In the genomic region with DNA sequence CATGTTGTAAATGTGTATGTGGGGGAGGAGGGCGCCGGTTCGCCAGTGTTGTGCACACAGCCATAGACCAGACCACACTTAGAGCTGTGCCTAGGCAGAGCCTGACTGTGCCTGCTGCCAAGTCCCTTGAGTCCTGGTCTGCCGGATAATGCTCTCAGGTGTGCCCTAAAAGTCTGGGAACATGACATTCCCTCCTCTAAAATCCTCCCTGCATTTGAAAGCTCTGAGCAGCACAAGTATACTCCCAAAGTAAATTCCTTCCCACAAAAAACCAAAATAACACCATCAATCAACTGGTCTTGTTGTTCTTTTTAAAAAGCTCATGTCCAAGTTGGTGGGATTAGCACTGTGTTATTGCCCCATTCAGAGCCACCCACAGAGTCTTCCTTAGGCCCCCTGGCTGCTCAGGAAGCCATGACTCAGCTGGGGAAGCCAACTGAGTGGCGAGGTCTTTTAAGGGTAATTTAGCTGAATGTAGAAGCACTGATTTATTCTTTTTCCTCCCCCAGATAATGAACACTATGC, we compare ENCODE assay signal across 12 cellular contexts.
DNase-seq lines count a peak whose midpoint lies in the region; TF ChIP-seq lines count a peak whose summit lies in the region.
"Had no signal": no experiment of that assay in that cellular context is flagged by ENCODE, and none has a peak within 500 bp of the region (broad histone marks: within the 10 kb centered on the region; RNA-seq: fewer than 3 reads in every experiment).

No MANE protein-coding gene starts in this region.

- peak overlapping the region; percentile 30 to 66 (median 60) for H3K27ac ChIP-seq in esophagus squamous epithelium
- H3K27ac ChIP-seq: C4-2B had no signal

- H3K9ac ChIP-seq in NT2/D1 (ENCODE audit: insufficient read length, low read depth) = no peak overlapping the region

- intact Hi-C loops in esophagus squamous epithelium (cut with DNase I) = no loop called here

- 60 to 62% methylated on average over 5 of the region's 5 CpGs for WGBS in esophagus squamous epithelium, 2 donors

- 0 out of 2 replicates have a peak, but pooled peaks have one; percentile 4 for TF ChIP-seq CTCF in BJ (IDR thresholded peaks at IDR 0.05; ENCODE audit: insufficient read depth, low read depth, low read length)
- peak in 1 of 6 experiments; percentile 12 for TF ChIP-seq CTCF in esophagus squamous epithelium (IDR thresholded peaks at IDR 0.05)

- H3K36me3 ChIP-seq in BJ (ENCODE audit: control insufficient read depth, insufficient read depth, low read length) (no peaks in the 10 kb centered on the region), NT2/D1 (ENCODE audit: insufficient read depth, insufficient read length, low read length) (no peaks in the 10 kb centered on the region), esophagus squamous epithelium (no peaks in the 10 kb centered on the region)

- CTCF ChIA-PET in BJ (lab: Yijun Ruan, JAX) = interaction anchor here (0.7 to 1.5 kb wide), 3 partner anchors 16 to 957 kb away, joined by 3 read pairs; no protein-coding TSS in a partner anchor

- DNase-seq in BJ (ENCODE audit: low read depth) = peak; percentile 5
- peak; percentile 25 for DNase-seq in NT2/D1 (ENCODE audit: low read depth, low spot score)
- no peak for DNase-seq in esophagus squamous epithelium (lab: John Stamatoyannopoulos, UW)
- peak; percentile 36 for DNase-seq in putamen (ENCODE audit: low spot score)
- DNase-seq in stimulated activated CD4-positive, alpha-beta T cell treated with anti-CD3 and anti-CD28 coated beads, Interleukin-2, amount 100 ng/mL, for 24 hours = no peak
- no peak for DNase-seq in activated CD4-positive, alpha-beta T cell treated with anti-CD3 and anti-CD28 coated beads for 4 hours
- no peak for DNase-seq in NCI-H128 (lab: John Stamatoyannopoulos, UW; ENCODE audit: unreplicated experiment)
- DNase-seq in NCI-H774 (lab: John Stamatoyannopoulos, UW) = no peak
- DNase-seq: anterior cingulate cortex, NCI-H1048 had no signal

- TF ChIP-seq POLR2A in esophagus squamous epithelium (IDR thresholded peaks at IDR 0.05) = no peak

- POLR2A ChIA-PET in BJ (lab: Charles Lee) = no interaction called here

- H3K27me3 ChIP-seq in BJ (ENCODE audit: control insufficient read depth, insufficient read depth, low read length) = no peaks in the 10 kb centered on the region
- H3K27me3 ChIP-seq in NT2/D1 (ENCODE audit: insufficient read depth, insufficient read length) = no peaks in the 10 kb centered on the region
- no peaks in the 10 kb centered on the region for H3K27me3 ChIP-seq in esophagus squamous epithelium

- H3K4me3 ChIP-seq in BJ (ENCODE audit: low read depth, low read length) (no peak overlapping the region), NT2/D1 (ENCODE audit: insufficient read length, low read depth) (no peak overlapping the region), esophagus squamous epithelium (no peak overlapping the region)
- H3K4me3 ChIP-seq: skin epidermis had no signal

- H3K9me3 ChIP-seq in NT2/D1 (ENCODE audit: insufficient read depth, low read length) (no peaks in the 10 kb centered on the region), esophagus squamous epithelium (no peaks in the 10 kb centered on the region)

- peaks cover 2% of the 10 kb centered on the region for H3K4me1 ChIP-seq in NT2/D1 (ENCODE audit: insufficient read depth, insufficient read length)
- H3K4me1 ChIP-seq in esophagus squamous epithelium = peaks cover 22 to 77% (median 49%) of the 10 kb centered on the region in 3 donors

Comparison
In these comparisons a context has a peak if more than half of its experiments do, and no peak if none do; other contexts are left out.
1. DNase-seq: peak in BJ (single experiment), NT2/D1 (single experiment) and putamen (single experiment); none in esophagus squamous epithelium (single experiment), stimulated activated CD4-positive, alpha-beta T cell treated with anti-CD3 and anti-CD28 coated beads, Interleukin-2, amount 100 ng/mL, for 24 hours (0 of 2), activated CD4-positive, alpha-beta T cell treated with anti-CD3 and anti-CD28 coated beads for 4 hours (0 of 2), NCI-H128 (single experiment) and NCI-H774 (single experiment).